ENCODE assay signal across 1 cellular context in genomic region chr2:113225505-113226259, GRCh38.
A peak's percentile ranks its signal among the peaks of the same experiment; 100 is the strongest.
TF ChIP-seq lines count a peak whose summit lies in the region.

No MANE protein-coding gene starts in this region.

TF ChIP-seq in HEK293, 187 proteins besides CTCF, POLR2A, EP300 and RAD21 (continued from another document):
- no peak for TF ChIP-seq ZSCAN5A (tag by site-specific recombination; IDR thresholded peaks at IDR 0.05)
- TF ChIP-seq ZNF768 (tag by site-specific recombination; IDR thresholded peaks at IDR 0.05) = no peak
- TF ChIP-seq HOXC10 (CRISPR knock-in tag; IDR thresholded peaks at IDR 0.05) = no peak
- no peak for TF ChIP-seq ZNF664 (tag by site-specific recombination; IDR thresholded peaks at IDR 0.05)
- TF ChIP-seq ZIC2 (tag by site-specific recombination; IDR thresholded peaks at IDR 0.05) = peak; percentile 73
- peak; percentile 22; the same call in 1 of the 2 replicates for TF ChIP-seq ZBTB20 (tag by site-specific recombination; IDR thresholded peaks at IDR 0.05)
- no peak for TF ChIP-seq ZNF175 (tag by site-specific recombination; IDR thresholded peaks at IDR 0.05)
- no peak for TF ChIP-seq ZNF76 (tag by site-specific recombination; IDR thresholded peaks at IDR 0.05; ENCODE audit: borderline replicate concordance, low read depth)
- no peak for TF ChIP-seq ZNF677 (tag by site-specific recombination; IDR thresholded peaks at IDR 0.05)
- TF ChIP-seq ZNF112 (tag by site-specific recombination; IDR thresholded peaks at IDR 0.05) = no peak
- no peak for TF ChIP-seq SP7 (tag by site-specific recombination; IDR thresholded peaks at IDR 0.05)
- TF ChIP-seq ZBTB48 (tag by site-specific recombination; IDR thresholded peaks at IDR 0.05) = no peak
- TF ChIP-seq BCL11A (tag by site-specific recombination; IDR thresholded peaks at IDR 0.05; ENCODE audit: low read depth) = no peak
- no peak for TF ChIP-seq ZNF24 (tag by site-specific recombination; IDR thresholded peaks at IDR 0.05)
- TF ChIP-seq ZNF558 (tag by site-specific recombination; IDR thresholded peaks at IDR 0.05) = no peak
- no peak for TF ChIP-seq ZNF221 (tag by site-specific recombination; IDR thresholded peaks at IDR 0.05; ENCODE audit: borderline replicate concordance)
- peak; percentile 97 for TF ChIP-seq SCRT2 (tag by site-specific recombination; IDR thresholded peaks at IDR 0.05)
- TF ChIP-seq ZBTB17 (tag by site-specific recombination; IDR thresholded peaks at IDR 0.05) = peak; percentile 56; the same call in 1 of the 2 replicates
- TF ChIP-seq, protein P1, sequence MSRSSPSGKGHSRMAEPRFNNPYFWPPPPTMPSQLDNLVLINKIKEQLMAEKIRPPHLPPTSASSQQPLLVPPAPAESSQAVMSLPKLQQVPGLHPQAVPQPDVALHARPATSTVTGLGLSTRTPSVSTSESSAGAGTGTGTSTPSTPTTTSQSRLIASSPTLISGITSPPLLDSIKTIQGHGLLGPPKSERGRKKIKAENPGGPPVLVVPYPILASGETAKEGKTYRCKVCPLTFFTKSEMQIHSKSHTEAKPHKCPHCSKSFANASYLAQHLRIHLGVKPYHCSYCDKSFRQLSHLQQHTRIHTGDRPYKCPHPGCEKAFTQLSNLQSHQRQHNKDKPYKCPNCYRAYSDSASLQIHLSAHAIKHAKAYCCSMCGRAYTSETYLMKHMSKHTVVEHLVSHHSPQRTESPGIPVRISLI (tag by site-specific recombination; IDR thresholded peaks at IDR 0.05) = no peak
- TF ChIP-seq ZNF530 (tag by site-specific recombination; IDR thresholded peaks at IDR 0.05; ENCODE audit: low read depth) = no peak
- no peak for TF ChIP-seq ZNF138 (tag by site-specific recombination; IDR thresholded peaks at IDR 0.05; ENCODE audit: borderline replicate concordance)
- no peak for TF ChIP-seq ZBTB44 (tag by site-specific recombination; IDR thresholded peaks at IDR 0.05)
- TF ChIP-seq SCRT1 (tag by site-specific recombination; IDR thresholded peaks at IDR 0.05; ENCODE audit: borderline replicate concordance) = peak; percentile 83; the same call in 1 of the 2 replicates
- no peak for TF ChIP-seq ZNF26 (tag by site-specific recombination; IDR thresholded peaks at IDR 0.05)
- TF ChIP-seq GLI2 (tag by site-specific recombination; IDR thresholded peaks at IDR 0.05; ENCODE audit: borderline replicate concordance, low read depth) = no peak
- no peak for TF ChIP-seq ZNF670 (tag by site-specific recombination; IDR thresholded peaks at IDR 0.05; ENCODE audit: low read depth)
- no peak for TF ChIP-seq SP3 (tag by site-specific recombination; IDR thresholded peaks at IDR 0.05)
- 0 out of 2 replicates have a peak, but pooled peaks have one; percentile 24 for TF ChIP-seq ZNF423 (tag by site-specific recombination; IDR thresholded peaks at IDR 0.05)
- no peak for TF ChIP-seq ZBTB26 (tag by site-specific recombination; optimal IDR thresholded peaks at IDR 0.05)
- TF ChIP-seq ZNF239 (tag by site-specific recombination; IDR thresholded peaks at IDR 0.05) = no peak
- TF ChIP-seq ZNF549 (tag by site-specific recombination; IDR thresholded peaks at IDR 0.05) = no peak
- no peak for TF ChIP-seq ZFHX2 (tag by site-specific recombination; conservative IDR thresholded peaks at IDR 0.05)
- no peak for TF ChIP-seq ZNF548 (tag by site-specific recombination; IDR thresholded peaks at IDR 0.05)
- TF ChIP-seq ZBTB8A (tag by site-specific recombination; IDR thresholded peaks at IDR 0.05) = no peak
- no peak for TF ChIP-seq MZF1 (tag by site-specific recombination; IDR thresholded peaks at IDR 0.05; ENCODE audit: borderline replicate concordance)
- TF ChIP-seq ZNF660 (tag by site-specific recombination; IDR thresholded peaks at IDR 0.05) = no peak
- no peak for TF ChIP-seq ZNF654 (tag by site-specific recombination; IDR thresholded peaks at IDR 0.05; ENCODE audit: low read depth)
- no peak for TF ChIP-seq ZNF394 (tag by site-specific recombination; IDR thresholded peaks at IDR 0.05; ENCODE audit: borderline replicate concordance)
- peak; percentile 44; the same call in 1 of the 2 replicates for TF ChIP-seq EGR2 (tag by site-specific recombination; IDR thresholded peaks at IDR 0.05; ENCODE audit: low read depth)
- TF ChIP-seq ZXDB (tag by site-specific recombination; IDR thresholded peaks at IDR 0.05) = no peak
- TF ChIP-seq GFI1B (tag by site-specific recombination; IDR thresholded peaks at IDR 0.05) = no peak
- TF ChIP-seq, protein P2, sequence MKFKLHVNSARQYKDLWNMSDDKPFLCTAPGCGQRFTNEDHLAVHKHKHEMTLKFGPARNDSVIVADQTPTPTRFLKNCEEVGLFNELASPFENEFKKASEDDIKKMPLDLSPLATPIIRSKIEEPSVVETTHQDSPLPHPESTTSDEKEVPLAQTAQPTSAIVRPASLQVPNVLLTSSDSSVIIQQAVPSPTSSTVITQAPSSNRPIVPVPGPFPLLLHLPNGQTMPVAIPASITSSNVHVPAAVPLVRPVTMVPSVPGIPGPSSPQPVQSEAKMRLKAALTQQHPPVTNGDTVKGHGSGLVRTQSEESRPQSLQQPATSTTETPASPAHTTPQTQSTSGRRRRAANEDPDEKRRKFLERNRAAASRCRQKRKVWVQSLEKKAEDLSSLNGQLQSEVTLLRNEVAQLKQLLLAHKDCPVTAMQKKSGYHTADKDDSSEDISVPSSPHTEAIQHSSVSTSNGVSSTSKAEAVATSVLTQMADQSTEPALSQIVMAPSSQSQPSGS (tag by site-specific recombination; IDR thresholded peaks at IDR 0.05; ENCODE audit: low read depth) = no peak
- no peak for TF ChIP-seq SP2 (tag by site-specific recombination; IDR thresholded peaks at IDR 0.05)
- TF ChIP-seq ZNF837 (tag by site-specific recombination; IDR thresholded peaks at IDR 0.05) = no peak
- no peak for TF ChIP-seq ZSCAN16 (tag by site-specific recombination; IDR thresholded peaks at IDR 0.05)
- TF ChIP-seq SALL2 (tag by site-specific recombination; IDR thresholded peaks at IDR 0.05; ENCODE audit: borderline replicate concordance) = no peak
- TF ChIP-seq ZNF292 (tag by site-specific recombination; IDR thresholded peaks at IDR 0.05; ENCODE audit: borderline replicate concordance, low read depth) = no peak
- TF ChIP-seq, protein P3, sequence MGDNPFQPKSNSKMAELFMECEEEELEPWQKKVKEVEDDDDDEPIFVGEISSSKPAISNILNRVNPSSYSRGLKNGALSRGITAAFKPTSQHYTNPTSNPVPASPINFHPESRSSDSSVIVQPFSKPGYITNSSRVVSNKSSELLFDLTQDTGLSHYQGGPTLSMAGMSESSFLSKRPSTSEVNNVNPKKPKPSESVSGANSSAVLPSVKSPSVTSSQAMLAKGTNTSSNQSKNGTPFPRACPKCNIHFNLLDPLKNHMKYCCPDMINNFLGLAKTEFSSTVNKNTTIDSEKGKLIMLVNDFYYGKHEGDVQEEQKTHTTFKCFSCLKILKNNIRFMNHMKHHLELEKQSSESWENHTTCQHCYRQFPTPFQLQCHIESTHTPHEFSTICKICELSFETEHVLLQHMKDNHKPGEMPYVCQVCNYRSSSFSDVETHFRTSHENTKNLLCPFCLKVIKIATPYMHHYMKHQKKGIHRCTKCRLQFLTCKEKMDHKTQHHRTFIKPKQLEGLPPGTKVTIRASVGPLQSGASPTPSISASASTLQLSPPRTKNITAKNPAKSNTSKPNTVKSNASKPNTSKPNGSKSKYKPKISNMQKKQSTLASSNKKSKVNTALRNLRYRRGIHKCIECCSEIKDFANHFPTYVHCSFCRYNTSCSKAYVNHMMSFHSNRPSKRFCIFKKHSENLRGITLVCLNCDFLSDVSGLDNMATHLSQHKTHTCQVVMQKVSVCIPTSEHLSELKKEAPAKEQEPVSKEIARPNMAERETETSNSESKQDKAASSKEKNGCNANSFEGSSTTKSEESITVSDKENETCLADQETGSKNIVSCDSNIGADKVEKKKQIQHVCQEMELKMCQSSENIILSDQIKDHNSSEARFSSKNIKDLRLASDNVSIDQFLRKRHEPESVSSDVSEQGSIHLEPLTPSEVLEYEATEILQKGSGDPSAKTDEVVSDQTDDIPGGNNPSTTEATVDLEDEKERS (tag by site-specific recombination; IDR thresholded peaks at IDR 0.05) = no peak
